Comparison of ENCODE assay signal across 21 cellular contexts in the genomic region with DNA sequence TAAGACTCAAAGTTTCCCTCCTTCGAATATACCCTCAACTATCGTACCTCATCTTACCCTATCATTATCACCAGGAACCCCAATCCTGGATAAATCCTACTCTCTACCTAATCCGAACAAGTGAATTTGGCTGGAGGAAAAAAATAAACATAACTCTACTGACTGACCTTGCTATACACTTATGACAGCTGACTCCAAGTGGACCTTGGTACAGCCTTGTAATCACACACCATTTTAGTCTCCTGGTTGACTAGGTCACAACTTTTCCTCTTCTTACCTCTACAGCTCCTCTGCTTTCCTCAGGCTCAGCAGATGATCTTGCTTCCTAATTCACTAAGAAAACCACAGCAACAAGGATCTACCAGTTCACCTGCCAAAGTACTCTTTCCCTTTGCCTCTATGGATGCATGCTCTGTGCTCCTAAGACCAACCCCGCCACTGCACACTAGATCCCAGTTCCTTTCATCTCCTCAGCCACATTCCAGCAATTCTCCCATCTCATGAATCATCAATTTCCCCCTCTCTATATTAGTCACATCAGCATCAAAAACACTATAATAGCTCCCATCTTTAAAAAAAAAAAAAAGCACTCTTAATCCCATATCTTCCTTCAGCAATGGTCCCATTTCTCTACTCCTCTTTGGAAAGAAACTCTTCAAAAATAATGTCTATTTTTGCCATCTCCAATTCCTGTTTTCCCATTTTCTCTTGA. TPM values are rescaled to one million over a fixed set of nuclear protein-coding genes. Genes with fewer than 3 reads are reported as not detected.
A peak's percentile ranks its signal among the peaks of the same experiment; 100 is the strongest.
DNase-seq lines count a peak whose midpoint lies in the region; ATAC-seq, FAIRE-seq and TF ChIP-seq lines count a peak whose summit lies in the region.
"Had no signal": no experiment of that assay in that cellular context is flagged by ENCODE, and none has a peak within 500 bp of the region (broad histone marks: within the 10 kb centered on the region; RNA-seq: fewer than 3 reads in every experiment).

No MANE protein-coding gene starts in this region.

- H3K27me3 ChIP-seq in astrocyte (ENCODE audit: insufficient read depth, low read length), result no peaks in the 10 kb centered on the region
- H3K27me3 ChIP-seq: neutrophil had no signal

- H3K79me2 ChIP-seq in astrocyte (ENCODE audit: insufficient read depth, low read length), result peaks cover 87% of the 10 kb centered on the region

- H3K4me1 Mint-ChIP-seq in astrocyte (ENCODE audit: low read depth, unreplicated experiment), result peaks cover 11% of the 10 kb centered on the region

- no peak overlapping the region for H3K27ac Mint-ChIP-seq in astrocyte (ENCODE audit: unreplicated experiment)
- H3K27ac Mint-ChIP-seq: activated CD4-positive, alpha-beta T cell treated with anti-CD3 and anti-CD28 coated beads, Interleukin-2, amount 10 ng/mL, durations not matched to agents 24 days and 14 days had no signal

- H3K9me3 ChIP-seq in astrocyte (ENCODE audit: insufficient read depth, low read depth, low read length), result no peaks in the 10 kb centered on the region
- H3K9me3 ChIP-seq: neutrophil had no signal

- no peaks in the 10 kb centered on the region for H3K27me3 Mint-ChIP-seq in astrocyte (ENCODE audit: low read depth, unreplicated experiment)
- H3K27me3 Mint-ChIP-seq: activated CD4-positive, alpha-beta T cell treated with anti-CD3 and anti-CD28 coated beads, Interleukin-2, amount 10 ng/mL, durations not matched to agents 24 days and 14 days; central memory CD8-positive, alpha-beta T cell had no signal

- no peaks in the 10 kb centered on the region for H3K36me3 Mint-ChIP-seq in astrocyte (ENCODE audit: low read depth, unreplicated experiment)

- no peak for FAIRE-seq in astrocyte (lab: Jason Lieb, UNC)
- FAIRE-seq: GM12892 had no signal

- H2AFZ ChIP-seq in astrocyte (ENCODE audit: low read depth, low read length), result no peak overlapping the region

- H3K9ac ChIP-seq in astrocyte (ENCODE audit: low read length), result peak overlapping the region; percentile 58

- H3K4me3 Mint-ChIP-seq in astrocyte (ENCODE audit: unreplicated experiment), result no peak overlapping the region
- H3K4me3 Mint-ChIP-seq: activated CD4-positive, alpha-beta T cell treated with anti-CD3 and anti-CD28 coated beads, Interleukin-2, amount 10 ng/mL, durations not matched to agents 24 days and 14 days; central memory CD8-positive, alpha-beta T cell had no signal

- ATAC-seq in HG02870 (IDR thresholded peaks at IDR 0.05; ENCODE audit: unreplicated experiment), result no peak

- DNase-seq in A172 (ENCODE audit: low spot score) (peak; percentile 89), HK-2 (ENCODE audit: unreplicated experiment) (peak; percentile 24), astrocyte (ENCODE audit: low read depth) (peak; percentile 88), iris pigment epithelial cell (ENCODE audit: low read depth) (peak; percentile 73), NCI-H345 (lab: John Stamatoyannopoulos, UW) (no peak), occipital lobe (lab: John Stamatoyannopoulos, UW) (no peak), NCI-H2029 treated with DMSO at 0.1 percent for 48 hours (lab: John Stamatoyannopoulos, UW) (no peak)
- DNase-seq: 8988T; activated CD4-positive, alpha-beta T cell treated with anti-CD3 and anti-CD28 coated beads, Interleukin-2, amount 10 ng/mL, durations not matched to agents 24 days and 14 days; activated effector memory CD4-positive, alpha-beta T cell treated with Interleukin-2 at 50 U/mL for 16 hours; DMS153; GOT3; KBM-7; left cardiac atrium; NCI-H2081 treated with DMSO at 0.1 percent for 48 hours; NK-92 treated with Interleukin-12 subunit alpha and Interleukin-12 subunit beta, amount 100 ng/mL, for 24 hours; T-helper 1 cell had no signal

- H3K4me2 ChIP-seq in astrocyte (ENCODE audit: low read length), result peak overlapping the region; percentile 79

- no peaks in the 10 kb centered on the region for H3K9me3 Mint-ChIP-seq in astrocyte (ENCODE audit: unreplicated experiment)
- H3K9me3 Mint-ChIP-seq: activated CD4-positive, alpha-beta T cell treated with anti-CD3 and anti-CD28 coated beads, Interleukin-2, amount 10 ng/mL, durations not matched to agents 24 days and 14 days; central memory CD8-positive, alpha-beta T cell had no signal

- TF ChIP-seq CTCF in astrocyte (IDR thresholded peaks at IDR 0.05; ENCODE audit: insufficient read depth, low read depth, low read length), result no peak

- H3K36me3 ChIP-seq in astrocyte (ENCODE audit: insufficient read depth, low read length), result no peaks in the 10 kb centered on the region
- H3K36me3 ChIP-seq: neutrophil had no signal

- H3K4me3 ChIP-seq in astrocyte (ENCODE audit: insufficient read depth, low read depth, low read length), result peak overlapping the region; percentile 15

- H3K27ac ChIP-seq in astrocyte (ENCODE audit: low read depth, low read length), result peak overlapping the region; percentile 87
- H3K27ac ChIP-seq: neutrophil had no signal

- H3K4me1 ChIP-seq in astrocyte (ENCODE audit: insufficient read depth, low read length), result peaks cover 30% of the 10 kb centered on the region

- H4K20me1 ChIP-seq in astrocyte (ENCODE audit: insufficient read depth, low read length), result no peaks in the 10 kb centered on the region

RNA-seq across cellular contexts. Expression of a gene that starts 35.5 kb away (rescaled TPM):
- total RNA-seq in A172 (2014; rRNA removed; shearing (Covaris generic)), result 87.5 and 154 TPM in 2 replicates
- total RNA-seq in astrocyte (47.0 and 50.1 TPM in 2 replicates), occipital lobe (40.4 TPM)

Comparison
In these comparisons a context has a peak if more than half of its experiments do, and no peak if none do; other contexts are left out.
1. DNase-seq: peak in A172 (single experiment), HK-2 (single experiment), astrocyte (single experiment) and iris pigment epithelial cell (single experiment); none in NCI-H345 (single experiment), occipital lobe (single experiment) and NCI-H2029 treated with DMSO at 0.1 percent for 48 hours (single experiment).